Comparison of ENCODE assay signal across 15 cellular contexts in the genomic region with DNA sequence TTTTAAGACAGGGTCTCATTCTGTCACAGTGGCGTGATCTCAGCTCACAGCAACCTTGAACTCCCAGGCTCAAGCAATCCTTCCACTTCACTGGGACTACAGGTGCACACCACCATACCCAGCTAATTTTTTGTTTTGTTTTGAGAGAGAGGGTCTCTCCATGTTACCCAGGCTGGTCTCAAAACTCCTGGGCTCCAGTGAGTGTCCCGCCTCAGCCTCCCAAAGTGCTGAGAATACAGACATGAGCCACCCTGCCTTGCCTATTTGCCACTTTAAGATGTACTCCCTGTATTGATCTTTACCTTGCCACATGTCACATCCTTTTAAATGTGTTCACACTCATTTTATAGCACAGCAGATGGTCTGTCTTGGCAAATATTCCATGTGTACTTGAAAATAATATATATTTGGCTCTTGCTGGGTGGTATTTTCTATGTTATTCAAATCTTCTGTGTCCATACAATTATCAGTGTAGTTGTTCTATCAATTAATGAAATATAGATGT. TPM values are rescaled to one million over a fixed set of nuclear protein-coding genes. Genes with fewer than 3 reads are reported as not detected.
DNase-seq lines count a peak whose midpoint lies in the region; ATAC-seq and TF ChIP-seq lines count a peak whose summit lies in the region.
"Had no signal": no experiment of that assay in that cellular context is flagged by ENCODE, and none has a peak within 500 bp of the region (broad histone marks: within the 10 kb centered on the region; RNA-seq: fewer than 3 reads in every experiment).

No MANE protein-coding gene starts in this region.

- DNase-seq in MCF 10A (ENCODE audit: unreplicated experiment) (no peak), mammary epithelial cell (no peak), mesenchymal stem cell (no peak), vagina (ENCODE audit: extremely low spot score in 2 of 2) (no peak), gastrocnemius medialis (no peak), left ventricle myocardium inferior (no peak)
- no peak for DNase-seq in activated CD8-positive, alpha-beta T cell treated with anti-CD3 and anti-CD28 coated beads, Interleukin-2, amount 10 ng/mL, durations not matched to agents 7 days and 5 days
- DNase-seq: activated CD4-positive, alpha-beta T cell treated with anti-CD3 and anti-CD28 coated beads, Interleukin-2, amount 50 U/mL, for 48 hours; DMS79; effector CD4-positive, alpha-beta T cell; NCI-H1092 treated with DMSO at 0.1 percent for 48 hours; NCI-H345; SHP77 treated with DMSO at 0.1 percent for 48 hours had no signal

- no peaks in the 10 kb centered on the region for H3K36me3 ChIP-seq in mammary epithelial cell (ENCODE audit: insufficient read depth, low read length)
- peaks cover 0 to 11% of the 10 kb centered on the region in 2 experiments for H3K36me3 ChIP-seq in mesenchymal stem cell (ENCODE audit: control insufficient read depth in 1 of 2, insufficient read depth in 2 of 2, low read depth in 1 of 2, low read length in 2 of 2)
- H3K36me3 ChIP-seq in vagina, result no peaks in the 10 kb centered on the region
- H3K36me3 ChIP-seq in gastrocnemius medialis, result peaks cover 0 to 6% of the 10 kb centered on the region in 2 donors
- H3K36me3 ChIP-seq in left ventricle myocardium inferior, result peaks cover 29% of the 10 kb centered on the region

- H4K91ac ChIP-seq in mesenchymal stem cell (ENCODE audit: low read length), result peak overlapping the region; percentile 57

- no peaks in the 10 kb centered on the region for H4K20me1 ChIP-seq in mammary epithelial cell (ENCODE audit: insufficient read depth, low read length)

- H3K4me1 Mint-ChIP-seq in MCF 10A (ENCODE audit: insufficient read depth, unreplicated experiment), result peaks cover 32% of the 10 kb centered on the region
- peaks cover 60% of the 10 kb centered on the region for H3K4me1 Mint-ChIP-seq in activated CD8-positive, alpha-beta T cell treated with anti-CD3 and anti-CD28 coated beads, Interleukin-2, amount 10 ng/mL, durations not matched to agents 7 days and 5 days (ENCODE audit: low read depth)

- H3K9me3 Mint-ChIP-seq in MCF 10A (ENCODE audit: unreplicated experiment), result no peaks in the 10 kb centered on the region
- H3K9me3 Mint-ChIP-seq in activated CD8-positive, alpha-beta T cell treated with anti-CD3 and anti-CD28 coated beads, Interleukin-2, amount 10 ng/mL, durations not matched to agents 7 days and 5 days (ENCODE audit: insufficient read depth), result peaks cover 12% of the 10 kb centered on the region

- H4K8ac ChIP-seq in mesenchymal stem cell (ENCODE audit: low read length), result no peak overlapping the region

- H3K9me3 ChIP-seq in mammary epithelial cell (replicated peaks; ENCODE audit: insufficient read depth, low read length) (no peaks in the 10 kb centered on the region), mesenchymal stem cell (ENCODE audit: control insufficient read depth, low read length) (no peaks in the 10 kb centered on the region), vagina (no peaks in the 10 kb centered on the region), gastrocnemius medialis (no peaks in the 10 kb centered on the region), left ventricle myocardium inferior (replicated peaks) (peaks cover 7% of the 10 kb centered on the region)

- H3K18ac ChIP-seq in mesenchymal stem cell (ENCODE audit: low read depth in 1 of 2, low read length in 2 of 2), result peak overlapping the region in 1 of 2 experiments; percentile 54

- peak overlapping the region; percentile 72 for H2AK5ac ChIP-seq in mesenchymal stem cell (ENCODE audit: low read length, severe bottlenecking)

- no peak overlapping the region for H3K23ac ChIP-seq in mesenchymal stem cell (ENCODE audit: low read length in 2 of 2)

- H2BK12ac ChIP-seq in mesenchymal stem cell (ENCODE audit: low read length in 2 of 2), result peak overlapping the region; percentile 2 to 23

- H3K4me2 ChIP-seq in mammary epithelial cell (ENCODE audit: insufficient read depth, low read depth, low read length) (no peak overlapping the region), mesenchymal stem cell (ENCODE audit: low read length, poor library complexity, severe bottlenecking) (no peak overlapping the region)

- H3K4ac ChIP-seq in mesenchymal stem cell (ENCODE audit: low read depth in 1 of 2, low read length in 2 of 2), result no peak overlapping the region

- no peak for TF ChIP-seq POLR2A in vagina (IDR thresholded peaks at IDR 0.05)
- no peak for TF ChIP-seq POLR2A in gastrocnemius medialis (IDR thresholded peaks at IDR 0.05)

- BruUV-seq in MCF 10A (replicated peaks; lab: Mats Ljungman, UMichigan) (no TSS peak), mammary epithelial cell (replicated peaks; lab: Mats Ljungman, UMichigan) (no TSS peak)

- no peaks in the 10 kb centered on the region for H3K79me1 ChIP-seq in mesenchymal stem cell (replicated peaks; ENCODE audit: low read length, poor library complexity, severe bottlenecking)

- H3K27ac ChIP-seq in mammary epithelial cell (ENCODE audit: insufficient read depth, low read depth, low read length) (no peak overlapping the region), mesenchymal stem cell (ENCODE audit: low read length, poor library complexity, severe bottlenecking) (peak overlapping the region; percentile 71), vagina (peak overlapping the region; percentile 66), gastrocnemius medialis (no peak overlapping the region), left ventricle myocardium inferior (replicated peaks) (no peak overlapping the region)
- H3K27ac ChIP-seq: parathyroid adenoma had no signal

- no peak overlapping the region for H2BK120ac ChIP-seq in mesenchymal stem cell (ENCODE audit: low read depth, low read length)

- H3K9ac ChIP-seq in mammary epithelial cell (ENCODE audit: insufficient read depth, low read length), result no peak overlapping the region
- H3K9ac ChIP-seq in mesenchymal stem cell (ENCODE audit: low read length), result no peak overlapping the region
- H3K9ac ChIP-seq: parathyroid adenoma had no signal

- no peak for ATAC-seq in activated CD8-positive, alpha-beta T cell treated with anti-CD3 and anti-CD28 coated beads, Interleukin-2, amount 10 ng/mL, durations not matched to agents 7 days and 5 days
- no peak for ATAC-seq in gastrocnemius medialis

- in situ Hi-C loops in mammary epithelial cell (cut with MboI; ENCODE audit: low sequenced_read_pairs in 2 of 2) (no loop called here), gastrocnemius medialis (cut with MboI; ENCODE audit: low sequenced_read_pairs in 4 of 4) (no loop called here)

- peaks cover 25% of the 10 kb centered on the region for H3K36me3 Mint-ChIP-seq in MCF 10A (ENCODE audit: insufficient read depth, unreplicated experiment)
- H3K36me3 Mint-ChIP-seq in activated CD8-positive, alpha-beta T cell treated with anti-CD3 and anti-CD28 coated beads, Interleukin-2, amount 10 ng/mL, durations not matched to agents 7 days and 5 days (ENCODE audit: low read depth), result peaks cover 55% of the 10 kb centered on the region

- CTCF ChIA-PET in MCF 10A (lab: Yijun Ruan, JAX), result interaction anchor here (0.6 to 1.3 kb wide), 2 partner anchors 82 to 95 kb away, joined by 3 to 5 read pairs; no protein-coding TSS in a partner anchor
- CTCF ChIA-PET in mammary epithelial cell (lab: Charles Lee; ENCODE audit: low non-redundant PET), result no interaction called here
- CTCF ChIA-PET in activated CD8-positive, alpha-beta T cell treated with anti-CD3 and anti-CD28 coated beads, Interleukin-2, amount 10 ng/mL, durations not matched to agents 7 days and 5 days (lab: Charles Lee), result interaction anchor here (0.9 to 1.0 kb wide), 2 partner anchors 13 to 101 kb away, joined by 4 read pairs; no protein-coding TSS in a partner anchor

- H3K27ac Mint-ChIP-seq in MCF 10A (ENCODE audit: low read depth, unreplicated experiment), result peak overlapping the region; percentile 95
- peak overlapping the region; percentile 33 for H3K27ac Mint-ChIP-seq in activated CD8-positive, alpha-beta T cell treated with anti-CD3 and anti-CD28 coated beads, Interleukin-2, amount 10 ng/mL, durations not matched to agents 7 days and 5 days
- H3K27ac Mint-ChIP-seq: B cell had no signal

- H2AFZ ChIP-seq in mammary epithelial cell (ENCODE audit: low read depth, low read length), result no peak overlapping the region
- no peak overlapping the region for H2AFZ ChIP-seq in mesenchymal stem cell (ENCODE audit: low read depth, low read length)
- H2AFZ ChIP-seq: parathyroid adenoma had no signal

- peak overlapping the region; percentile 12 for H2BK5ac ChIP-seq in mesenchymal stem cell (ENCODE audit: low read depth, low read length, poor library complexity, severe bottlenecking)

- intact Hi-C loops in MCF 10A (cut with micrococcal nuclease) (no loop called here), mammary epithelial cell (cut with micrococcal nuclease) (no loop called here), vagina (cut with DNase I) (no loop called here), gastrocnemius medialis (cut with DNase I; ENCODE audit: low total_unique reads) (no loop called here), left ventricle myocardium inferior (cut with micrococcal nuclease) (loop anchor here (5.0 kb wide), 1 partner anchor 79 kb away; no protein-coding TSS in a partner anchor)

- 94% methylated on average over 2 of the region's 2 CpGs for WGBS in mammary epithelial cell (ENCODE audit: low coverage, missing lambda C conversion rate)
- 100% methylated on average over 1 of the region's 2 CpGs for WGBS in mesenchymal stem cell

- POLR2A ChIA-PET in MCF 10A (lab: Yijun Ruan, JAX), result interaction anchor here (0.6 to 9.4 kb wide), 9 partner anchors 13 to 329 kb away, joined by 3 to 150 read pairs (median 4); no protein-coding TSS in a partner anchor
- POLR2A ChIA-PET in activated CD8-positive, alpha-beta T cell treated with anti-CD3 and anti-CD28 coated beads, Interleukin-2, amount 10 ng/mL, durations not matched to agents 7 days and 5 days (lab: Charles Lee), result interaction anchor here (0.7 to 1.1 kb wide), 2 partner anchors 29 to 80 kb away, joined by 3 to 9 read pairs; no protein-coding TSS in a partner anchor

- H3K27me3 Mint-ChIP-seq in MCF 10A (ENCODE audit: insufficient read depth, unreplicated experiment), result no peaks in the 10 kb centered on the region
- no peaks in the 10 kb centered on the region for H3K27me3 Mint-ChIP-seq in activated CD8-positive, alpha-beta T cell treated with anti-CD3 and anti-CD28 coated beads, Interleukin-2, amount 10 ng/mL, durations not matched to agents 7 days and 5 days (ENCODE audit: low read depth)
- H3K27me3 Mint-ChIP-seq: B cell had no signal

- TF ChIP-seq CTCF in MCF 10A (IDR thresholded peaks at IDR 0.05; ENCODE audit: unreplicated experiment) (no peak), mammary epithelial cell (conservative IDR thresholded peaks at IDR 0.05 in 1 of 2, IDR thresholded peaks at IDR 0.05 in 1 of 2; ENCODE audit: extremely low read depth in 1 of 2, insufficient read depth in 1 of 2, low read depth in 1 of 2, low read length in 2 of 2) (no peak), vagina (IDR thresholded peaks at IDR 0.05) (no peak), gastrocnemius medialis (IDR thresholded peaks at IDR 0.05 in 4 of 5, conservative IDR thresholded peaks at IDR 0.05 in 1 of 5) (no peak), left ventricle myocardium inferior (IDR thresholded peaks at IDR 0.05; ENCODE audit: borderline replicate concordance) (no peak)

- H3K4me3 Mint-ChIP-seq in MCF 10A (ENCODE audit: unreplicated experiment), result no peak overlapping the region
- no peak overlapping the region for H3K4me3 Mint-ChIP-seq in activated CD8-positive, alpha-beta T cell treated with anti-CD3 and anti-CD28 coated beads, Interleukin-2, amount 10 ng/mL, durations not matched to agents 7 days and 5 days
- H3K4me3 Mint-ChIP-seq: B cell had no signal

- dilution Hi-C loops in mammary epithelial cell (cut with HindIII; ENCODE audit: low sequenced_read_pairs), result no loop called here

- H2BK15ac ChIP-seq in mesenchymal stem cell (ENCODE audit: low read depth, poor library complexity, severe bottlenecking), result no peak overlapping the region

- H3K4me3 ChIP-seq in mammary epithelial cell (replicated peaks in 1 of 3; ENCODE audit: insufficient read depth in 1 of 3, low read depth in 2 of 3, low read length in 3 of 3) (no peak overlapping the region), mesenchymal stem cell (ENCODE audit: insufficient read depth in 1 of 2, low read depth in 1 of 2, low read length in 2 of 2) (no peak overlapping the region), vagina (no peak overlapping the region), gastrocnemius medialis (no peak overlapping the region), left ventricle myocardium inferior (no peak overlapping the region)

- peaks cover 49% of the 10 kb centered on the region for H3K4me1 ChIP-seq in mammary epithelial cell (ENCODE audit: insufficient read depth, low read length)
- peaks cover 9% of the 10 kb centered on the region for H3K4me1 ChIP-seq in mesenchymal stem cell (ENCODE audit: control insufficient read depth, insufficient read depth, low read depth, low read length)
- H3K4me1 ChIP-seq in vagina, result peaks cover 20% of the 10 kb centered on the region
- H3K4me1 ChIP-seq in gastrocnemius medialis, result peaks cover 6 to 8% of the 10 kb centered on the region in 2 donors
- H3K4me1 ChIP-seq in left ventricle myocardium inferior, result peaks cover 12% of the 10 kb centered on the region

- H3K27me3 ChIP-seq in mammary epithelial cell (ENCODE audit: insufficient read depth, low read length) (no peaks in the 10 kb centered on the region), mesenchymal stem cell (ENCODE audit: control insufficient read depth in 1 of 2, insufficient read depth in 1 of 2, low read length in 2 of 2) (no peaks in the 10 kb centered on the region), vagina (no peaks in the 10 kb centered on the region), gastrocnemius medialis (no peaks in the 10 kb centered on the region), left ventricle myocardium inferior (ENCODE audit: low read depth) (no peaks in the 10 kb centered on the region)

- H3K79me2 ChIP-seq in mammary epithelial cell (ENCODE audit: insufficient read depth, low read length), result peaks cover 8% of the 10 kb centered on the region
- H3K79me2 ChIP-seq: parathyroid adenoma had no signal

- no peak overlapping the region for H3K14ac ChIP-seq in mesenchymal stem cell (ENCODE audit: low read length in 2 of 2)

RNA-seq across cellular contexts. Expression of a gene that starts 50.5 kb away (rescaled TPM):
- total RNA-seq in MCF 10A (2022) (205 and 228 TPM in 2 replicates), mammary epithelial cell (100 to 1,000 TPM; 177 to 211 TPM), vagina (380 TPM), gastrocnemius medialis (10 to 100 TPM; 39.2 to 55.0 (median 48.4) TPM), left ventricle myocardium inferior (50.8 TPM)
- polyA plus RNA-seq in mammary epithelial cell, result 44.4 TPM
- polyA minus RNA-seq in mammary epithelial cell, result 106 TPM
- 100 to 1,000 TPM; 122 to 123 TPM for total RNA-seq in activated CD8-positive, alpha-beta T cell treated with anti-CD3 and anti-CD28 coated beads, Interleukin-2, amount 10 ng/mL, durations not matched to agents 7 days and 5 days
- 116 TPM for polyA plus RNA-seq in mesenchymal stem cell (2013, experiment 1 of 2)
- polyA plus RNA-seq in mesenchymal stem cell (2013, experiment 2 of 2), result 116 TPM

RNA-seq across cellular contexts. Expression of a gene that starts 50.7 kb away (rescaled TPM):
- total RNA-seq in MCF 10A (2022), result 47.5 and 51.7 TPM in 2 replicates
- 10 to 100 TPM; 23.0 to 37.4 TPM for total RNA-seq in mammary epithelial cell
- polyA plus RNA-seq in mammary epithelial cell, result 76.2 TPM
- polyA minus RNA-seq in mammary epithelial cell, result 3.1 TPM
- total RNA-seq in activated CD8-positive, alpha-beta T cell treated with anti-CD3 and anti-CD28 coated beads, Interleukin-2, amount 10 ng/mL, durations not matched to agents 7 days and 5 days, result 10 to 100 TPM; 21.5 to 24.7 TPM
- 31.8 TPM for polyA plus RNA-seq in mesenchymal stem cell (2013, experiment 1 of 2)
- polyA plus RNA-seq in mesenchymal stem cell (2013, experiment 2 of 2), result 32.0 TPM
- total RNA-seq in vagina, result 43.0 TPM
- 10 to 100 TPM; 17.4 to 18.7 (median 18.1) TPM for total RNA-seq in gastrocnemius medialis
- total RNA-seq in left ventricle myocardium inferior, result 10.9 TPM

Comparison
In these comparisons a context has a peak if more than half of its experiments do, and no peak if none do; other contexts are left out.
1. H3K27ac ChIP-seq: peak in mesenchymal stem cell (single experiment) and vagina (single experiment); none in mammary epithelial cell (single experiment), gastrocnemius medialis (0 of 4) and left ventricle myocardium inferior (single experiment).